ENCODE assay signal across 30 cellular contexts in genomic region chr11:40842750-40843339, GRCh38.
"Had no signal": no experiment of that assay in that cellular context is flagged by ENCODE, and none has a peak within 500 bp of the region (broad histone marks: within the 10 kb centered on the region; RNA-seq: fewer than 3 reads in every experiment).

No MANE protein-coding gene starts in this region.

- H3K4me3 Mint-ChIP-seq: effector memory CD8-positive, alpha-beta T cell; endodermal cell; mesothelial cell of epicardium; naive B cell; naive thymus-derived CD8-positive, alpha-beta T cell had no signal

- H3K9me3 ChIP-seq: esophagus squamous epithelium, gastrocnemius medialis, left lung had no signal

- ATAC-seq: effector memory CD8-positive, alpha-beta T cell; esophagus mucosa; gastrocnemius medialis; heart right ventricle; left cardiac atrium; left lung; left ventricle myocardium superior; lower lobe of right lung; mucosa of descending colon; naive thymus-derived CD8-positive, alpha-beta T cell had no signal

- FAIRE-seq: colon, endometrium, islet of Langerhans, keratinocyte had no signal

- H3K4me1 Mint-ChIP-seq: endodermal cell; mesothelial cell of epicardium; naive B cell; naive thymus-derived CD8-positive, alpha-beta T cell had no signal

- H3K27me3 Mint-ChIP-seq: effector memory CD8-positive, alpha-beta T cell; naive B cell; naive thymus-derived CD8-positive, alpha-beta T cell had no signal

- H3K27ac ChIP-seq: coronary artery, dorsolateral prefrontal cortex, epithelial cell of prostate, esophagus squamous epithelium, gastrocnemius medialis, heart right ventricle, left lung, lower lobe of right lung had no signal

- H3K27me3 ChIP-seq: dorsolateral prefrontal cortex, esophagus squamous epithelium, gastrocnemius medialis, heart right ventricle, left lung had no signal

- H3K4me1 ChIP-seq: esophagus squamous epithelium, gastrocnemius medialis, heart right ventricle, left lung, lower lobe of right lung had no signal

- H3K27ac Mint-ChIP-seq: effector memory CD8-positive, alpha-beta T cell; endodermal cell; mesothelial cell of epicardium; naive B cell; naive thymus-derived CD8-positive, alpha-beta T cell had no signal

- H3K9me3 Mint-ChIP-seq: endodermal cell had no signal

- H3K36me3 ChIP-seq: esophagus squamous epithelium, gastrocnemius medialis, heart right ventricle, left lung, lower lobe of right lung had no signal

- H3K4me3 ChIP-seq: coronary artery, dorsolateral prefrontal cortex, esophagus squamous epithelium, gastrocnemius medialis, heart right ventricle, left lung, lower lobe of right lung, mucosa of descending colon had no signal

- DNase-seq: dermis blood vessel endothelial cell; dorsolateral prefrontal cortex; effector CD4-positive, alpha-beta T cell; effector memory CD8-positive, alpha-beta T cell; endodermal cell; erythroblast; esophagus squamous epithelium; foreskin fibroblast; foreskin melanocyte; gastrocnemius medialis; glutamatergic neuron; head of caudate nucleus; heart right ventricle; hippocampal formation; left cardiac atrium; left lung; left ventricle myocardium superior; lower lobe of right lung; mesenchymal stem cell; mucosa of descending colon; naive B cell; naive thymus-derived CD8-positive, alpha-beta T cell had no signal

- H3K36me3 Mint-ChIP-seq: mesothelial cell of epicardium, naive B cell had no signal
